1 cellular context compared by ENCODE assay signal in genomic region chr3:170703121-170703588, GRCh38.
TF ChIP-seq lines count a peak whose summit lies in the region.

No MANE protein-coding gene starts in this region.

TF ChIP-seq in K562, 482 proteins besides CTCF, POLR2A, EP300 and RAD21 (continued from another document):
- TF ChIP-seq BCLAF1 (IDR thresholded peaks at IDR 0.05; ENCODE audit: borderline replicate concordance in 1 of 2, control insufficient read depth in 1 of 2, low read depth in 2 of 2, low read length in 1 of 2) (peak in 1 of 2 experiments; percentile 3; a peak in 1 of 4 replicates), RBM25 (IDR thresholded peaks at IDR 0.05; ENCODE audit: low read depth, low read length, severe bottlenecking) (no peak), LEF1 (IDR thresholded peaks at IDR 0.05) (peak; percentile 57; the same call in 1 of the 2 replicates), SMARCA4 (IDR thresholded peaks at IDR 0.05) (peak; percentile 92), RBFOX2 (IDR thresholded peaks at IDR 0.05; ENCODE audit: low read depth, low read length) (no peak), MYNN (IDR thresholded peaks at IDR 0.05) (peak; percentile 52; the same call in 1 of the 2 replicates), MYNN (CRISPR knock-in tag; IDR thresholded peaks at IDR 0.05) (no peak), SP1 (CRISPR knock-in tag; IDR thresholded peaks at IDR 0.05) (no peak), ZNF12 (CRISPR knock-in tag; IDR thresholded peaks at IDR 0.05) (no peak), HDGF (IDR thresholded peaks at IDR 0.05) (no peak), NCOA1 (IDR thresholded peaks at IDR 0.05; ENCODE audit: low read depth) (peak; percentile 65; the same call in 1 of the 2 replicates), KLF13 (tag; IDR thresholded peaks at IDR 0.05; ENCODE audit: borderline replicate concordance, low read depth) (no peak), SMAD1 (IDR thresholded peaks at IDR 0.05; ENCODE audit: low read depth, low read length, partially characterized antibody) (no peak), ZNF696 (CRISPR knock-in tag; conservative IDR thresholded peaks at IDR 0.05) (no peak), MLLT1 (IDR thresholded peaks at IDR 0.05) (no peak), PHTF2 (CRISPR knock-in tag; IDR thresholded peaks at IDR 0.05) (no peak), NONO (IDR thresholded peaks at IDR 0.05; ENCODE audit: low read depth in 2 of 2, low read length in 1 of 2) (no peak), DACH1 (IDR thresholded peaks at IDR 0.05; ENCODE audit: partially characterized antibody) (peak; percentile 14), FOXP4 (CRISPR knock-in tag; IDR thresholded peaks at IDR 0.05; ENCODE audit: borderline replicate concordance) (no peak), ZNF75A (CRISPR knock-in tag; IDR thresholded peaks at IDR 0.05) (no peak), TCF7 (IDR thresholded peaks at IDR 0.05; ENCODE audit: borderline replicate concordance) (no peak), ETV1 (tag; conservative IDR thresholded peaks at IDR 0.05; ENCODE audit: low read depth) (peak; percentile 22; the same call in 1 of the 2 replicates), JUND (IDR thresholded peaks at IDR 0.05; ENCODE audit: borderline replicate concordance, low read depth, low read length) (peak; percentile 95), JUND (tag; IDR thresholded peaks at IDR 0.05; ENCODE audit: borderline replicate concordance, low read depth, low read length) (peak; percentile 92; the same call in 2 of the 3 replicates), PML (IDR thresholded peaks at IDR 0.05; ENCODE audit: low read length) (peak; percentile 86), FOXJ3 (CRISPR knock-in tag; IDR thresholded peaks at IDR 0.05) (no peak), ELF4 (CRISPR knock-in tag; IDR thresholded peaks at IDR 0.05) (no peak), SNIP1 (IDR thresholded peaks at IDR 0.05; ENCODE audit: low read depth) (no peak), FOS (IDR thresholded peaks at IDR 0.05; ENCODE audit: extremely low read depth, insufficient read length) (peak; percentile 43), ZNF79 (CRISPR knock-in tag; IDR thresholded peaks at IDR 0.05; ENCODE audit: low read depth) (no peak), YY1 (IDR thresholded peaks at IDR 0.05; ENCODE audit: borderline replicate concordance in 1 of 3, control insufficient read depth in 1 of 3, extremely low read depth in 1 of 3, insufficient read depth in 3 of 3, insufficient read length in 1 of 3, insufficient replicate concordance in 2 of 3, low read depth in 1 of 3, low read length in 2 of 3) (peak in 1 of 3 experiments; percentile 73), LCOR (CRISPR knock-in tag; IDR thresholded peaks at IDR 0.05) (0 out of 2 replicates have a peak, but pooled peaks have one; percentile 17), ZNF384 (IDR thresholded peaks at IDR 0.05; ENCODE audit: low read depth, low read length) (no peak), EGR1 (conservative IDR thresholded peaks at IDR 0.05) (no peak), ARHGAP35 (IDR thresholded peaks at IDR 0.05; ENCODE audit: partially characterized antibody) (no peak), GABPA (tag; conservative IDR thresholded peaks at IDR 0.05; ENCODE audit: low read depth) (no peak), NUFIP1 (IDR thresholded peaks at IDR 0.05; ENCODE audit: partially characterized antibody) (peak; percentile 46), IFI16 (CRISPR knock-in tag; IDR thresholded peaks at IDR 0.05) (no peak), HDAC2 (IDR thresholded peaks at IDR 0.05) (0 out of 2 replicates have a peak, but pooled peaks have one; percentile 23), STAT5A (IDR thresholded peaks at IDR 0.05; ENCODE audit: borderline replicate concordance, low read length) (peak; percentile 67), C11orf30 (IDR thresholded peaks at IDR 0.05; ENCODE audit: low read depth) (no peak), ZNF395 (CRISPR knock-in tag; IDR thresholded peaks at IDR 0.05) (peak; percentile 66; the same call in 1 of the 2 replicates), ZNF239 (CRISPR knock-in tag; IDR thresholded peaks at IDR 0.05) (no peak; the same call in 1 of the 2 replicates), ZNF175 (CRISPR knock-in tag; IDR thresholded peaks at IDR 0.05; ENCODE audit: low read depth) (peak; percentile 65; the same call in 1 of the 2 replicates), BRCA1 (IDR thresholded peaks at IDR 0.05) (no peak), BRCA1 (CRISPR knock-in tag; IDR thresholded peaks at IDR 0.05) (no peak), KLF16 (IDR thresholded peaks at IDR 0.05) (peak; percentile 66; the same call in 1 of the 2 replicates)
- TF ChIP-seq, protein P1, sequence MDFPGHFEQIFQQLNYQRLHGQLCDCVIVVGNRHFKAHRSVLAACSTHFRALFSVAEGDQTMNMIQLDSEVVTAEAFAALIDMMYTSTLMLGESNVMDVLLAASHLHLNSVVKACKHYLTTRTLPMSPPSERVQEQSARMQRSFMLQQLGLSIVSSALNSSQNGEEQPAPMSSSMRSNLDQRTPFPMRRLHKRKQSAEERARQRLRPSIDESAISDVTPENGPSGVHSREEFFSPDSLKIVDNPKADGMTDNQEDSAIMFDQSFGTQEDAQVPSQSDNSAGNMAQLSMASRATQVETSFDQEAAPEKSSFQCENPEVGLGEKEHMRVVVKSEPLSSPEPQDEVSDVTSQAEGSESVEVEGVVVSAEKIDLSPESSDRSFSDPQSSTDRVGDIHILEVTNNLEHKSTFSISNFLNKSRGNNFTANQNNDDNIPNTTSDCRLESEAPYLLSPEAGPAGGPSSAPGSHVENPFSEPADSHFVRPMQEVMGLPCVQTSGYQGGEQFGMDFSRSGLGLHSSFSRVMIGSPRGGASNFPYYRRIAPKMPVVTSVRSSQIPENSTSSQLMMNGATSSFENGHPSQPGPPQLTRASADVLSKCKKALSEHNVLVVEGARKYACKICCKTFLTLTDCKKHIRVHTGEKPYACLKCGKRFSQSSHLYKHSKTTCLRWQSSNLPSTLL (IDR thresholded peaks at IDR 0.05) = no peak
- TF ChIP-seq, protein P2, sequence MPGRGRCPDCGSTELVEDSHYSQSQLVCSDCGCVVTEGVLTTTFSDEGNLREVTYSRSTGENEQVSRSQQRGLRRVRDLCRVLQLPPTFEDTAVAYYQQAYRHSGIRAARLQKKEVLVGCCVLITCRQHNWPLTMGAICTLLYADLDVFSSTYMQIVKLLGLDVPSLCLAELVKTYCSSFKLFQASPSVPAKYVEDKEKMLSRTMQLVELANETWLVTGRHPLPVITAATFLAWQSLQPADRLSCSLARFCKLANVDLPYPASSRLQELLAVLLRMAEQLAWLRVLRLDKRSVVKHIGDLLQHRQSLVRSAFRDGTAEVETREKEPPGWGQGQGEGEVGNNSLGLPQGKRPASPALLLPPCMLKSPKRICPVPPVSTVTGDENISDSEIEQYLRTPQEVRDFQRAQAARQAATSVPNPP (IDR thresholded peaks at IDR 0.05; ENCODE audit: borderline replicate concordance, insufficient read depth, insufficient read length) = no peak
- TF ChIP-seq, protein P3, sequence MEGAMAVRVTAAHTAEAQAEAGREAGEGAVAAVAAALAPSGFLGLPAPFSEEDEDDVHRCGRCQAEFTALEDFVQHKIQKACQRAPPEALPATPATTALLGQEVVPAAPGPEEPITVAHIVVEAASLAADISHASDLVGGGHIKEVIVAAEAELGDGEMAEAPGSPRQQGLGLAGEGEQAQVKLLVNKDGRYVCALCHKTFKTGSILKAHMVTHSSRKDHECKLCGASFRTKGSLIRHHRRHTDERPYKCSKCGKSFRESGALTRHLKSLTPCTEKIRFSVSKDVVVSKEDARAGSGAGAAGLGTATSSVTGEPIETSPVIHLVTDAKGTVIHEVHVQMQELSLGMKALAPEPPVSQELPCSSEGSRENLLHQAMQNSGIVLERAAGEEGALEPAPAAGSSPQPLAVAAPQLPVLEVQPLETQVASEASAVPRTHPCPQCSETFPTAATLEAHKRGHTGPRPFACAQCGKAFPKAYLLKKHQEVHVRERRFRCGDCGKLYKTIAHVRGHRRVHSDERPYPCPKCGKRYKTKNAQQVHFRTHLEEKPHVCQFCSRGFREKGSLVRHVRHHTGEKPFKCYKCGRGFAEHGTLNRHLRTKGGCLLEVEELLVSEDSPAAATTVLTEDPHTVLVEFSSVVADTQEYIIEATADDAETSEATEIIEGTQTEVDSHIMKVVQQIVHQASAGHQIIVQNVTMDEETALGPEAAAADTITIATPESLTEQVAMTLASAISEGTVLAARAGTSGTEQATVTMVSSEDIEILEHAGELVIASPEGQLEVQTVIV (CRISPR knock-in tag; IDR thresholded peaks at IDR 0.05; ENCODE audit: borderline replicate concordance) = no peak
